In the genomic region with DNA sequence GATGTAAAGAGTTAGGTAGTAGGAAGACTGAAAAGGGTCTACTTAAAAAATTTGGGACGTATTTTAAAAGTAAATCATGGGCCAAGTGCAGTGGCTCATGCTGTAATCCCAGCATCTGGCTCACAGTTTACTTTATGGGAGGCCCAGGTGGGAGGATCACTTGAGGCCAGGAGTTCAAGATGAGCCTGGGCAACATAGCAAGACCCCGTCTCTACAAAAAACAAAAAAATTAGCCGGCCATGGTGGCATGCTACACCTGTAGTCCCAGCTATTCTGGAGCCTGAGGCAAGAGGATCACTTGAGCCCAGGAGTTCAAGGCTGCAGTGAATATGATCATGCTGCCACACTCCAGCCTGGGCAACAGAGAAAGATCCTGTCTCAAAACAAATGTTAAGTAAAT, we compare ENCODE assay signal across 8 cellular contexts.
"Had no signal": no experiment of that assay in that cellular context is flagged by ENCODE, and none has a peak within 500 bp of the region (broad histone marks: within the 10 kb centered on the region; RNA-seq: fewer than 3 reads in every experiment).

No MANE protein-coding gene starts in this region.

- H3K4me3 ChIP-seq: GM12878 had no signal

- FAIRE-seq: G401.6, GM12878, GM12891, GM12892, GM18507, GM19239 had no signal

- ATAC-seq: GM12878 had no signal

- DNase-seq: GDM1, GF-D8 had no signal
